Comparison of ENCODE assay signal across 1 cellular context in genomic region chr10:86653987-86654386, GRCh38.
A peak's percentile ranks its signal among the peaks of the same experiment; 100 is the strongest.
TF ChIP-seq lines count a peak whose summit lies in the region.

No MANE protein-coding gene starts in this region.

TF ChIP-seq in HEK293, 187 proteins besides CTCF, POLR2A, EP300 and RAD21 (continued from another document):
- TF ChIP-seq ZNF488 (tag by site-specific recombination; IDR thresholded peaks at IDR 0.05) (no peak), ZNF561 (tag by site-specific recombination; IDR thresholded peaks at IDR 0.05; ENCODE audit: borderline replicate concordance) (no peak), ZNF558 (tag by site-specific recombination; IDR thresholded peaks at IDR 0.05) (no peak), ZNF274 (IDR thresholded peaks at IDR 0.05; ENCODE audit: low read length) (no peak), ZNF274 (tag by site-specific recombination; IDR thresholded peaks at IDR 0.05; ENCODE audit: borderline replicate concordance) (no peak), ZNF398 (tag by site-specific recombination; IDR thresholded peaks at IDR 0.05) (peak; percentile 12; the same call in 1 of the 2 replicates), ZNF221 (tag by site-specific recombination; IDR thresholded peaks at IDR 0.05; ENCODE audit: borderline replicate concordance) (no peak), ZNF621 (tag by site-specific recombination; IDR thresholded peaks at IDR 0.05) (peak; percentile 86), MYNN (tag by site-specific recombination; IDR thresholded peaks at IDR 0.05; ENCODE audit: borderline replicate concordance) (no peak), ZNF544 (tag by site-specific recombination; IDR thresholded peaks at IDR 0.05) (no peak), AEBP2 (tag by site-specific recombination; IDR thresholded peaks at IDR 0.05; ENCODE audit: borderline replicate concordance) (no peak), ZFP3 (tag by site-specific recombination; IDR thresholded peaks at IDR 0.05; ENCODE audit: low read depth) (no peak), ZNF248 (tag by site-specific recombination; IDR thresholded peaks at IDR 0.05) (0 out of 2 replicates have a peak, but pooled peaks have one; percentile 77), SP7 (tag by site-specific recombination; IDR thresholded peaks at IDR 0.05) (no peak), BCL6B (tag by site-specific recombination; IDR thresholded peaks at IDR 0.05) (no peak; the same call in 1 of the 2 replicates), ZNF624 (tag by site-specific recombination; IDR thresholded peaks at IDR 0.05) (no peak), ZNF48 (tag by site-specific recombination; IDR thresholded peaks at IDR 0.05) (no peak), ZNF776 (tag by site-specific recombination; IDR thresholded peaks at IDR 0.05; ENCODE audit: borderline replicate concordance) (0 out of 2 replicates have a peak, but pooled peaks have one; percentile 88), PRDM4 (tag by site-specific recombination; IDR thresholded peaks at IDR 0.05) (peak; percentile 26; the same call in 1 of the 2 replicates), BCL11B (tag by site-specific recombination; IDR thresholded peaks at IDR 0.05; ENCODE audit: low read depth) (no peak), ZSCAN4 (tag by site-specific recombination; IDR thresholded peaks at IDR 0.05) (peak; percentile 97), ZNF155 (tag by site-specific recombination; IDR thresholded peaks at IDR 0.05) (no peak), ZNF560 (tag by site-specific recombination; IDR thresholded peaks at IDR 0.05; ENCODE audit: borderline replicate concordance) (no peak), OVOL3 (tag by site-specific recombination; IDR thresholded peaks at IDR 0.05) (no peak), ZNF521 (tag by site-specific recombination; IDR thresholded peaks at IDR 0.05) (0 out of 2 replicates have a peak, but pooled peaks have one; percentile 48), ZNF18 (tag by site-specific recombination; IDR thresholded peaks at IDR 0.05) (0 out of 2 replicates have a peak, but pooled peaks have one; percentile 68), ZSCAN16 (tag by site-specific recombination; IDR thresholded peaks at IDR 0.05) (no peak), PBX3 (CRISPR knock-in tag; IDR thresholded peaks at IDR 0.05) (no peak), PRDM1 (tag by site-specific recombination; IDR thresholded peaks at IDR 0.05) (no peak), ZNF658 (tag by site-specific recombination; IDR thresholded peaks at IDR 0.05) (no peak)
TF ChIP-seq in HEK293: peak in this region for 9.
